Comparison of ENCODE assay signal across 1 cellular context in genomic region chr2:190343500-190344274, GRCh38.
TF ChIP-seq lines count a peak whose summit lies in the region.

Gene INPP1 (plus strand): TSS chr2:190343589. CDS start chr2:190360103, 16,514 bp downstream.

TF ChIP-seq in WTC11, 78 proteins besides CTCF, POLR2A, EP300 and RAD21 (continued from another document):
- TF ChIP-seq JUN (CRISPR knock-in tag; IDR thresholded peaks at IDR 0.05): peak; percentile 87; the same call in 1 of the 2 replicates
- no peak for TF ChIP-seq EMX1 (CRISPR knock-in tag; IDR thresholded peaks at IDR 0.05)
- TF ChIP-seq USF1 (CRISPR knock-in tag; IDR thresholded peaks at IDR 0.05): peak; percentile 49
- peak; percentile 97 for TF ChIP-seq ZNF263 (CRISPR knock-in tag; IDR thresholded peaks at IDR 0.05; ENCODE audit: low read depth)
- TF ChIP-seq TEAD4 (CRISPR knock-in tag; IDR thresholded peaks at IDR 0.05): no peak; the same call in 1 of the 2 replicates
- no peak for TF ChIP-seq ZNF671 (CRISPR knock-in tag; IDR thresholded peaks at IDR 0.05)
- peak; percentile 91 for TF ChIP-seq ETV6 (CRISPR knock-in tag; IDR thresholded peaks at IDR 0.05)
- peak; percentile 89; the same call in 1 of the 2 replicates for TF ChIP-seq FOXP4 (CRISPR knock-in tag; IDR thresholded peaks at IDR 0.05)
- TF ChIP-seq MXD4 (CRISPR knock-in tag; IDR thresholded peaks at IDR 0.05; ENCODE audit: borderline replicate concordance): no peak
- no peak for TF ChIP-seq ZNF121 (CRISPR knock-in tag; IDR thresholded peaks at IDR 0.05)
- peak; percentile 85 for TF ChIP-seq NFE2L1 (CRISPR knock-in tag; IDR thresholded peaks at IDR 0.05)
- peak; percentile 51 for TF ChIP-seq PRDM15 (CRISPR knock-in tag; IDR thresholded peaks at IDR 0.05)
- peak; percentile 92 for TF ChIP-seq HMGXB4 (CRISPR knock-in tag; IDR thresholded peaks at IDR 0.05)
- TF ChIP-seq IRF1 (CRISPR knock-in tag; IDR thresholded peaks at IDR 0.05): peak; percentile 84
- peak; percentile 71 for TF ChIP-seq ZBTB43 (CRISPR knock-in tag; IDR thresholded peaks at IDR 0.05)
- TF ChIP-seq MLX (CRISPR knock-in tag; IDR thresholded peaks at IDR 0.05): 0 out of 2 replicates have a peak, but pooled peaks have one; percentile 52
- TF ChIP-seq USF2 (CRISPR knock-in tag; IDR thresholded peaks at IDR 0.05): 0 out of 2 replicates have a peak, but pooled peaks have one; percentile 8
- TF ChIP-seq ATF6 (CRISPR knock-in tag; IDR thresholded peaks at IDR 0.05): no peak
- peak; percentile 88 for TF ChIP-seq ARID4B (CRISPR knock-in tag; IDR thresholded peaks at IDR 0.05; ENCODE audit: borderline replicate concordance)
- TF ChIP-seq ZNF232 (CRISPR knock-in tag; IDR thresholded peaks at IDR 0.05): peak; percentile 74
- TF ChIP-seq MAX (CRISPR knock-in tag; IDR thresholded peaks at IDR 0.05): peak; percentile 95
TF ChIP-seq in WTC11: peak in this region for 33.
